ENCODE assay signal across 15 cellular contexts in genomic region chr10:101003639-101004206, GRCh38. TPM values are rescaled to one million over a fixed set of nuclear protein-coding genes. Genes with fewer than 3 reads are reported as not detected.
DNase-seq lines count a peak whose midpoint lies in the region; ATAC-seq and TF ChIP-seq lines count a peak whose summit lies in the region.
"Had no signal": no experiment of that assay in that cellular context is flagged by ENCODE, and none has a peak within 500 bp of the region (broad histone marks: within the 10 kb centered on the region; RNA-seq: fewer than 3 reads in every experiment).

No MANE protein-coding gene starts in this region.

- ATAC-seq in Right ventricle myocardium inferior (no peak), GM18511 (IDR thresholded peaks at IDR 0.05; ENCODE audit: unreplicated experiment) (no peak)

- in situ Hi-C loops in GM13976 (cut with MboI; ENCODE audit: low sequenced_read_pairs, unreplicated experiment) = no loop called here

- H3K4me3 ChIP-seq in left ventricle myocardium inferior (no peak overlapping the region), skeletal muscle tissue (ENCODE audit: low read length in 3 of 3) (no peak overlapping the region)

- no peaks in the 10 kb centered on the region for H3K9me3 ChIP-seq in left ventricle myocardium inferior (replicated peaks)
- H3K9me3 ChIP-seq in skeletal muscle tissue (ENCODE audit: control insufficient read depth in 3 of 3, low read length in 3 of 3) = no peaks in the 10 kb centered on the region

- TF ChIP-seq CTCF in left ventricle myocardium inferior (IDR thresholded peaks at IDR 0.05; ENCODE audit: borderline replicate concordance) = no peak
- no peak for TF ChIP-seq CTCF in GM13976 (IDR thresholded peaks at IDR 0.05; ENCODE audit: borderline replicate concordance, control extremely low read depth, extremely low read depth, insufficient read depth, missing control alignments)

- H3K4me1 ChIP-seq in left ventricle myocardium inferior (peaks cover 95% of the 10 kb centered on the region), skeletal muscle tissue (ENCODE audit: control insufficient read depth in 3 of 3, insufficient read depth in 3 of 3, low read length in 3 of 3) (peaks cover 46 to 63% (median 50%) of the 10 kb centered on the region in 3 donors)

- H3K36me3 ChIP-seq in left ventricle myocardium inferior = peaks cover 50% of the 10 kb centered on the region
- peaks cover 30 to 43% (median 39%) of the 10 kb centered on the region in 3 donors for H3K36me3 ChIP-seq in skeletal muscle tissue (ENCODE audit: control insufficient read depth in 3 of 3, insufficient read depth in 3 of 3, low read length in 3 of 3)

- intact Hi-C loops in left ventricle myocardium inferior (cut with micrococcal nuclease) = no loop called here
- intact Hi-C loops in Right ventricle myocardium inferior (cut with DNase I) = no loop called here

- H3K27ac ChIP-seq in left ventricle myocardium inferior (replicated peaks) (peak overlapping the region; percentile 76), layer of hippocampus (ENCODE audit: low read depth, low read length) (peak overlapping the region; percentile 35), skeletal muscle tissue (ENCODE audit: low read depth, low read length) (peak overlapping the region; percentile 6)
- H3K27ac ChIP-seq: C4-2B had no signal

- DNase-seq in left ventricle myocardium inferior (no peak), Right ventricle myocardium inferior (ENCODE audit: missing footprints) (no peak), GM13976 (ENCODE audit: low spot score) (no peak)
- no peak for DNase-seq in activated CD4-positive, alpha-beta T cell treated with anti-CD3 and anti-CD28 coated beads, Interleukin-2, amount 50 U/mL, for 4 hours
- DNase-seq in stimulated activated naive CD4-positive, alpha-beta T cell (lab: John Stamatoyannopoulos, UW) = no peak
- DNase-seq: KBM-7; NCI-H1048; NCI-H226; NCI-H69; NK-92 treated with Interleukin-12 subunit alpha and Interleukin-12 subunit beta, amount 100 ng/mL, for 24 hours; OCI-M1 had no signal

- no peaks in the 10 kb centered on the region for H3K27me3 ChIP-seq in left ventricle myocardium inferior (ENCODE audit: low read depth)
- H3K27me3 ChIP-seq in layer of hippocampus (ENCODE audit: control insufficient read depth, insufficient read depth, low read length) = no peaks in the 10 kb centered on the region
- no peaks in the 10 kb centered on the region for H3K27me3 ChIP-seq in skeletal muscle tissue (ENCODE audit: control insufficient read depth in 3 of 3, insufficient read depth in 3 of 3, low read length in 3 of 3)

- peak overlapping the region in 2 of 3 donors; percentile 20 to 86 for H3K9ac ChIP-seq in skeletal muscle tissue (ENCODE audit: low read depth in 1 of 3, low read length in 3 of 3)

RNA-seq across cellular contexts. Expression of gene LZTS2, which starts 4.1 kb away (rescaled TPM):
- 35.6 TPM for total RNA-seq in left ventricle myocardium inferior
- total RNA-seq in Right ventricle myocardium inferior = 43.4 TPM
- 37.6 TPM for total RNA-seq in skeletal muscle tissue

RNA-seq across cellular contexts. Expression of gene TWNK, which starts 16.4 kb away (rescaled TPM):
- total RNA-seq in left ventricle myocardium inferior (7.3 TPM), Right ventricle myocardium inferior (6.6 TPM), skeletal muscle tissue (4.2 TPM)

RNA-seq across cellular contexts. Expression of gene MRPL43, which starts 16.4 kb away (rescaled TPM):
- total RNA-seq in left ventricle myocardium inferior = 49.7 TPM
- 58.3 TPM for total RNA-seq in Right ventricle myocardium inferior
- total RNA-seq in skeletal muscle tissue = 41.2 TPM

RNA-seq across cellular contexts. Expression of gene PDZD7, which starts 27.2 kb away (rescaled TPM):
- 0.27 TPM for total RNA-seq in left ventricle myocardium inferior
- total RNA-seq in Right ventricle myocardium inferior = 0.22 TPM
- total RNA-seq in skeletal muscle tissue = 1.0 TPM

RNA-seq across cellular contexts. Expression of gene SFXN3, which starts 27.3 kb away (rescaled TPM):
- 13.4 TPM for total RNA-seq in left ventricle myocardium inferior
- 14.1 TPM for total RNA-seq in Right ventricle myocardium inferior
- 18.8 TPM for total RNA-seq in skeletal muscle tissue

Comparison
In these comparisons a context has a peak if more than half of its experiments do, and no peak if none do; other contexts are left out.
1. H3K27ac ChIP-seq: peak in every context shown above with its lines; median percentile 76 in left ventricle myocardium inferior; 35 in layer of hippocampus; 6 in skeletal muscle tissue.